In genomic region chr9:37562896-37563295, GRCh38 we compare ENCODE assay signal across 7 cellular contexts. TPM values are rescaled to one million over a fixed set of nuclear protein-coding genes. Genes with fewer than 3 reads are reported as not detected.
A peak's percentile ranks its signal among the peaks of the same experiment; 100 is the strongest.
DNase-seq lines count a peak whose midpoint lies in the region; ATAC-seq and TF ChIP-seq lines count a peak whose summit lies in the region.
"Not testable (repeated sequence)": the region's sequence is repeated elsewhere in the genome, so short reads cannot be mapped to it uniquely, and the experiment has no call there.

No MANE protein-coding gene starts in this region.

- not testable (repeated sequence) for H4K20me1 ChIP-seq in DOHH2 (ENCODE audit: control insufficient read depth, insufficient read depth, low read depth, low read length); OCI-LY1 (ENCODE audit: insufficient read depth, low read length)

- H3K4me2 ChIP-seq in DOHH2 (ENCODE audit: low read length), result peak overlapping the region; percentile 61; the same call in 1 of the 2 replicates
- H3K4me2 ChIP-seq in OCI-LY1 (ENCODE audit: low read length), result not testable (repeated sequence)

- H3K9me3 ChIP-seq in DOHH2 (ENCODE audit: control insufficient read depth, insufficient read depth, low read length) (peaks cover 22% of the 10 kb centered on the region), OCI-LY1 (ENCODE audit: low read length) (peaks cover 18% of the 10 kb centered on the region), WERI-Rb-1 (ENCODE audit: severe bottlenecking) (peaks cover 18% of the 10 kb centered on the region)

- peaks cover 23% of the 10 kb centered on the region for H3K79me2 ChIP-seq in DOHH2 (ENCODE audit: control insufficient read depth, low read length)
- H3K79me2 ChIP-seq in OCI-LY1 (ENCODE audit: insufficient read depth, low read length), result not testable (repeated sequence)

- H2AFZ ChIP-seq in OCI-LY1 (ENCODE audit: low read length), result not testable (repeated sequence)

- H3K9me2 ChIP-seq in DOHH2 (replicated peaks; ENCODE audit: control insufficient read depth, low read length); OCI-LY1 (ENCODE audit: low read depth, low read length): not testable (repeated sequence)

- peak overlapping the region in 1 of 2 donors; percentile 30 for H3K4me3 Mint-ChIP-seq in stimulated activated naive B cell treated with anti-CD40 and anti-IgM and Interleukin-4, amounts not matched to agents 10 μg/mL and 1 μg/mL and 100 μg/mL, for 72 hours

- peaks cover 42 to 58% of the 10 kb centered on the region in 2 donors for H3K36me3 Mint-ChIP-seq in stimulated activated naive B cell treated with anti-CD40 and anti-IgM and Interleukin-4, amounts not matched to agents 10 μg/mL and 1 μg/mL and 100 μg/mL, for 72 hours

- ATAC-seq in stimulated activated naive B cell treated with anti-CD40 and anti-IgM and Interleukin-4, amounts not matched to agents 10 μg/mL and 1 μg/mL and 100 μg/mL, for 72 hours (replicated peaks), result not testable (repeated sequence)

- not testable (repeated sequence) for H3K27ac ChIP-seq in DOHH2 (ENCODE audit: low read depth, low read length)
- peak overlapping the region; percentile 90 for H3K27ac ChIP-seq in OCI-LY1 (ENCODE audit: low read depth, low read length, poor library complexity, severe bottlenecking)
- H3K27ac ChIP-seq in WERI-Rb-1, result peak overlapping the region; percentile 62

- peak; percentile 43 for DNase-seq in D341Med (ENCODE audit: low spot score)
- DNase-seq in NCI-H524 (lab: John Stamatoyannopoulos, UW), result peak; percentile 67 to 89
- peak; percentile 67 for DNase-seq in WERI-Rb-1
- DNase-seq in fibroblast of villous mesenchyme (ENCODE audit: low read depth), result peak; percentile 8
- not testable (repeated sequence) for DNase-seq in stimulated activated naive B cell treated with anti-CD40 and anti-IgM and Interleukin-4, amounts not matched to agents 10 μg/mL and 1 μg/mL and 100 μg/mL, for 72 hours

- not testable (repeated sequence) for H3K4me3 ChIP-seq in DOHH2 (ENCODE audit: low read length); OCI-LY1 (ENCODE audit: low read depth, low read length, poor library complexity, severe bottlenecking); WERI-Rb-1 (ENCODE audit: low read depth, low read length); fibroblast of villous mesenchyme (ENCODE audit: low read depth, low read length)

- not testable (repeated sequence) for TF ChIP-seq CTCF in DOHH2 (IDR thresholded peaks at IDR 0.05; ENCODE audit: low read depth, low read length, poor library complexity, severe bottlenecking); OCI-LY1 (IDR thresholded peaks at IDR 0.05; ENCODE audit: low read length); WERI-Rb-1 (IDR thresholded peaks at IDR 0.05; ENCODE audit: low read depth, low read length); fibroblast of villous mesenchyme (IDR thresholded peaks at IDR 0.05; ENCODE audit: insufficient read depth, low read depth, low read length)

- H3K27ac Mint-ChIP-seq in stimulated activated naive B cell treated with anti-CD40 and anti-IgM and Interleukin-4, amounts not matched to agents 10 μg/mL and 1 μg/mL and 100 μg/mL, for 72 hours, result peak overlapping the region; percentile 47

- H3K4me1 ChIP-seq in DOHH2 (ENCODE audit: control insufficient read depth, low read length), result peaks cover 53% of the 10 kb centered on the region
- H3K4me1 ChIP-seq in OCI-LY1 (ENCODE audit: insufficient read depth, low read length, severe bottlenecking), result peaks cover 57% of the 10 kb centered on the region

- not testable (repeated sequence) for H3K9ac ChIP-seq in OCI-LY1 (ENCODE audit: low read length)

- H3F3A ChIP-seq in DOHH2 (ENCODE audit: control insufficient read depth, insufficient read depth); OCI-LY1 (ENCODE audit: insufficient read depth, low read length): not testable (repeated sequence)

- H3K4me1 Mint-ChIP-seq in stimulated activated naive B cell treated with anti-CD40 and anti-IgM and Interleukin-4, amounts not matched to agents 10 μg/mL and 1 μg/mL and 100 μg/mL, for 72 hours, result peaks cover 53 to 83% of the 10 kb centered on the region in 2 donors

- not testable (repeated sequence) for H3K27me3 ChIP-seq in DOHH2 (ENCODE audit: control insufficient read depth, low read length); OCI-LY1 (ENCODE audit: insufficient read depth, low read length); WERI-Rb-1 (ENCODE audit: insufficient read depth, low read depth, severe bottlenecking)

- not testable (repeated sequence) for H3K27me3 Mint-ChIP-seq in stimulated activated naive B cell treated with anti-CD40 and anti-IgM and Interleukin-4, amounts not matched to agents 10 μg/mL and 1 μg/mL and 100 μg/mL, for 72 hours

- peaks cover 9 to 12% of the 10 kb centered on the region in 2 donors for H3K9me3 Mint-ChIP-seq in stimulated activated naive B cell treated with anti-CD40 and anti-IgM and Interleukin-4, amounts not matched to agents 10 μg/mL and 1 μg/mL and 100 μg/mL, for 72 hours

- H3K36me3 ChIP-seq in DOHH2 (ENCODE audit: control insufficient read depth, low read length), result peaks cover 25% of the 10 kb centered on the region
- peaks cover 65% of the 10 kb centered on the region for H3K36me3 ChIP-seq in OCI-LY1 (ENCODE audit: insufficient read depth, low read length)
- H3K36me3 ChIP-seq in WERI-Rb-1, result peaks cover 73% of the 10 kb centered on the region

RNA-seq across cellular contexts. Expression of gene FBXO10, which starts 13.3 kb away (rescaled TPM):
- 16.1 and 16.4 TPM in 2 replicates for total RNA-seq in fibroblast of villous mesenchyme

RNA-seq across cellular contexts. Expression of gene TOMM5, which starts 29.5 kb away (rescaled TPM):
- total RNA-seq in fibroblast of villous mesenchyme, result 120 and 140 TPM in 2 replicates
